ENCODE assay signal across 8 cellular contexts in the genomic region with DNA sequence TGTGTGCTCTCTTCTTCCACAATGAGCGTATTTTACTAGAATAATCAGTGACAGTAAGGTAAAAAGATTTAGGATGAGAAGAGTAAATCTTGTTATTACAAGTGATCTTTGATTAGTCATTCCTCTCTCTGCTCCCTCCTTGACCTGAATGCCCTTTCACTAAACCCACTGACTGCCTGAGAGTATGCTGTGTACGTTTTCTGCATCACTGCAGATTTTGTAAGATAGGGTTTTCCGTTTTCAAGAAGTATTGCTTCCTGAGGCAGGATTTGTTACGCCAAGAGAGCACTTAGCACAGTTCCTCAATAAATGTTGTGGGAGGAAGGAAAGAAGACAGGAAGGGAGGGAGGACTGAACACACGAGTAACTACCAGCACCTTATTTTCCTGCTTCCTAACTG. TPM values are rescaled to one million over a fixed set of nuclear protein-coding genes. Genes with fewer than 3 reads are reported as not detected.
DNase-seq lines count a peak whose midpoint lies in the region; ATAC-seq and TF ChIP-seq lines count a peak whose summit lies in the region.

No MANE protein-coding gene starts in this region.

- H3K27me3 Mint-ChIP-seq in activated T-helper 1 cell treated with anti-CD3 and anti-CD28 coated beads, Interleukin-12 subunit alpha, Interleukin-12 subunit beta, Interleukin-2, Interleukin-4 antibody, amounts not matched to agents 30 ng/mL and 10 ng/mL and 1 ng/mL, durations not matched to agents 14 hours and 24 hours and 36 hours (ENCODE audit: insufficient read depth) = no peaks in the 10 kb centered on the region

- peak; percentile 20 for DNase-seq in AG10803 (ENCODE audit: low read depth)
- DNase-seq in activated T-helper 1 cell treated with anti-CD3 and anti-CD28 coated beads, Interleukin-12 subunit alpha, Interleukin-12 subunit beta, Interleukin-2, Interleukin-4 antibody, amounts not matched to agents 30 ng/mL and 10 ng/mL and 1 ng/mL, durations not matched to agents 14 hours and 24 hours and 36 hours (ENCODE audit: low spot score) = no peak
- DNase-seq in NCI-H2227 treated with DMSO at 0.1 percent for 48 hours (lab: John Stamatoyannopoulos, UW) = no peak
- DNase-seq in NCI-H2196 (lab: John Stamatoyannopoulos, UW; ENCODE audit: unreplicated experiment) = no peak
- no peak for DNase-seq in DMS 273 (lab: John Stamatoyannopoulos, UW; ENCODE audit: unreplicated experiment)

- TF ChIP-seq CTCF in AG10803 (conservative IDR thresholded peaks at IDR 0.05; ENCODE audit: low read length) = no peak

- peak overlapping the region; percentile 16 for H3K4me3 Mint-ChIP-seq in activated T-helper 1 cell treated with anti-CD3 and anti-CD28 coated beads, Interleukin-12 subunit alpha, Interleukin-12 subunit beta, Interleukin-2, Interleukin-4 antibody, amounts not matched to agents 30 ng/mL and 10 ng/mL and 1 ng/mL, durations not matched to agents 14 hours and 24 hours and 36 hours

- H3K4me1 Mint-ChIP-seq in activated T-helper 1 cell treated with anti-CD3 and anti-CD28 coated beads, Interleukin-12 subunit alpha, Interleukin-12 subunit beta, Interleukin-2, Interleukin-4 antibody, amounts not matched to agents 30 ng/mL and 10 ng/mL and 1 ng/mL, durations not matched to agents 14 hours and 24 hours and 36 hours (ENCODE audit: low read depth) = peaks cover 53% of the 10 kb centered on the region

- no peaks in the 10 kb centered on the region for H3K9me3 Mint-ChIP-seq in activated T-helper 1 cell treated with anti-CD3 and anti-CD28 coated beads, Interleukin-12 subunit alpha, Interleukin-12 subunit beta, Interleukin-2, Interleukin-4 antibody, amounts not matched to agents 30 ng/mL and 10 ng/mL and 1 ng/mL, durations not matched to agents 14 hours and 24 hours and 36 hours

- H3K4me3 ChIP-seq in AG10803 (ENCODE audit: low read length) = no peak overlapping the region

- ATAC-seq in GM19023 (IDR thresholded peaks at IDR 0.05; ENCODE audit: unreplicated experiment) (peak; percentile 77), HG03280 (IDR thresholded peaks at IDR 0.05; ENCODE audit: unreplicated experiment) (peak; percentile 78), HG02763 (IDR thresholded peaks at IDR 0.05; ENCODE audit: unreplicated experiment) (no peak)

- peaks cover 17% of the 10 kb centered on the region for H3K36me3 Mint-ChIP-seq in activated T-helper 1 cell treated with anti-CD3 and anti-CD28 coated beads, Interleukin-12 subunit alpha, Interleukin-12 subunit beta, Interleukin-2, Interleukin-4 antibody, amounts not matched to agents 30 ng/mL and 10 ng/mL and 1 ng/mL, durations not matched to agents 14 hours and 24 hours and 36 hours (ENCODE audit: low read depth)

- intact Hi-C loops in activated T-helper 1 cell treated with anti-CD3 and anti-CD28 coated beads, Interleukin-12 subunit alpha, Interleukin-12 subunit beta, Interleukin-2, Interleukin-4 antibody, amounts not matched to agents 30 ng/mL and 10 ng/mL and 1 ng/mL, durations not matched to agents 14 hours and 24 hours and 36 hours (cut with micrococcal nuclease) = loop anchor here (1.0 to 2.0 kb wide), 4 partner anchors 9 to 64 kb away; no protein-coding TSS in a partner anchor

- H3K27ac Mint-ChIP-seq in activated T-helper 1 cell treated with anti-CD3 and anti-CD28 coated beads, Interleukin-12 subunit alpha, Interleukin-12 subunit beta, Interleukin-2, Interleukin-4 antibody, amounts not matched to agents 30 ng/mL and 10 ng/mL and 1 ng/mL, durations not matched to agents 14 hours and 24 hours and 36 hours = peak overlapping the region; percentile 88

RNA-seq across cellular contexts. Expression of gene LAMB3, which starts 7.7 kb away (rescaled TPM):
- 15.8 and 18.3 TPM in 2 replicates for total RNA-seq in activated T-helper 1 cell treated with anti-CD3 and anti-CD28 coated beads, Interleukin-12 subunit alpha, Interleukin-12 subunit beta, Interleukin-2, Interleukin-4 antibody, amounts not matched to agents 30 ng/mL and 10 ng/mL and 1 ng/mL, durations not matched to agents 14 hours and 24 hours and 36 hours

RNA-seq across cellular contexts. Expression of gene G0S2, which starts 15.3 kb away (rescaled TPM):
- total RNA-seq in activated T-helper 1 cell treated with anti-CD3 and anti-CD28 coated beads, Interleukin-12 subunit alpha, Interleukin-12 subunit beta, Interleukin-2, Interleukin-4 antibody, amounts not matched to agents 30 ng/mL and 10 ng/mL and 1 ng/mL, durations not matched to agents 14 hours and 24 hours and 36 hours = 501 and 509 TPM in 2 replicates

RNA-seq across cellular contexts. Expression of gene HSD11B1, which starts 44.7 kb away (rescaled TPM):
- 15.9 and 17.9 TPM in 2 replicates for total RNA-seq in activated T-helper 1 cell treated with anti-CD3 and anti-CD28 coated beads, Interleukin-12 subunit alpha, Interleukin-12 subunit beta, Interleukin-2, Interleukin-4 antibody, amounts not matched to agents 30 ng/mL and 10 ng/mL and 1 ng/mL, durations not matched to agents 14 hours and 24 hours and 36 hours
